In genomic region chr16:67521095-67521804, GRCh38 we compare ENCODE assay signal across 8 cellular contexts. TPM values are rescaled to one million over a fixed set of nuclear protein-coding genes. Genes with fewer than 3 reads are reported as not detected.
A peak's percentile ranks its signal among the peaks of the same experiment; 100 is the strongest.
DNase-seq lines count a peak whose midpoint lies in the region; ATAC-seq and TF ChIP-seq lines count a peak whose summit lies in the region.

No MANE protein-coding gene starts in this region.

- peak overlapping the region; percentile 69 to 79 for H3K9ac ChIP-seq in duodenal mucosa (ENCODE audit: low read depth in 1 of 2, low read length in 2 of 2)

- no peaks in the 10 kb centered on the region for H3K36me3 Mint-ChIP-seq in CD4-positive, alpha-beta T cell (ENCODE audit: low read depth)

- no peak for TF ChIP-seq POLR2A in lower leg skin (IDR thresholded peaks at IDR 0.05)

- H3K4me1 ChIP-seq in duodenal mucosa (ENCODE audit: control insufficient read depth in 1 of 2, insufficient read depth in 2 of 2, low read length in 2 of 2) = peaks cover 11 to 16% of the 10 kb centered on the region in 2 donors

- TF ChIP-seq CTCF in CD4-positive, alpha-beta T cell (IDR thresholded peaks at IDR 0.05) = peak; percentile 92
- TF ChIP-seq CTCF in lower leg skin (IDR thresholded peaks at IDR 0.05) = peak in 1 of 3 donors; percentile 80

- H3K4me3 ChIP-seq in duodenal mucosa (ENCODE audit: low read depth in 1 of 2, low read length in 2 of 2) (peak overlapping the region; percentile 77 to 86), lower leg skin (ENCODE audit: low read depth, poor library complexity, severe bottlenecking) (no peak overlapping the region)

- no peaks in the 10 kb centered on the region for H3K27me3 Mint-ChIP-seq in CD4-positive, alpha-beta T cell

- H3K4me1 Mint-ChIP-seq in CD4-positive, alpha-beta T cell (ENCODE audit: low read depth) = peaks cover 15% of the 10 kb centered on the region

- no peaks in the 10 kb centered on the region for H3K36me3 ChIP-seq in duodenal mucosa (ENCODE audit: control insufficient read depth in 1 of 2, insufficient read depth in 2 of 2, low read length in 2 of 2)

- peak overlapping the region; percentile 87 for H3K4me3 Mint-ChIP-seq in CD4-positive, alpha-beta T cell

- CTCF ChIA-PET in CD4-positive, alpha-beta T cell (lab: Charles Lee) = interaction anchor here (0.5 to 4.4 kb wide), 64 partner anchors 8 to 1833 kb away, joined by 3 to 101 read pairs (median 5); partner anchors contain the start of genes ACD, ATP6V0D1, C16orf86 and CARMIL2

- H3K9me3 ChIP-seq in CD4-positive, alpha-beta T cell (ENCODE audit: control insufficient read depth, low read length) = no peaks in the 10 kb centered on the region
- no peaks in the 10 kb centered on the region for H3K9me3 ChIP-seq in duodenal mucosa (ENCODE audit: control insufficient read depth in 1 of 2, low read length in 2 of 2)

- peak overlapping the region; percentile 90 for H3K27ac Mint-ChIP-seq in CD4-positive, alpha-beta T cell

- intact Hi-C loops in CD4-positive, alpha-beta T cell (cut with DNase I, micrococcal nuclease) = loop anchor here (1.0 to 5.0 kb wide), 11 partner anchors 26 to 706 kb away; partner anchors contain the start of genes CTCF (in 2 of the 2), AGRP (in 1 of the 2), ATP6V0D1 (in 1 of the 2) and CARMIL2 (in 1 of the 2)
- intact Hi-C loops in lower leg skin (cut with DNase I; ENCODE audit: low total_unique reads) = no loop called here

- H3K27me3 ChIP-seq in CD4-positive, alpha-beta T cell (ENCODE audit: control insufficient read depth, insufficient read depth, low read length) = no peaks in the 10 kb centered on the region
- no peaks in the 10 kb centered on the region for H3K27me3 ChIP-seq in duodenal mucosa (ENCODE audit: control insufficient read depth in 1 of 2, insufficient read depth in 2 of 2, low read length in 2 of 2)

- POLR2A ChIA-PET in CD4-positive, alpha-beta T cell (lab: Charles Lee) = interaction anchor here (0.6 to 2.2 kb wide), 19 partner anchors 9 to 414 kb away, joined by 3 to 24 read pairs (median 4); partner anchors contain the start of genes ACD, ATP6V0D1, C16orf86 and CARMIL2

- peak; percentile 90 for ATAC-seq in CD4-positive, alpha-beta T cell (ENCODE audit: poor library complexity)
- peak; percentile 67 for ATAC-seq in GM19438 (IDR thresholded peaks at IDR 0.05; ENCODE audit: low read depth, unreplicated experiment)
- peak; percentile 62 for ATAC-seq in HG03571 (IDR thresholded peaks at IDR 0.05; ENCODE audit: unreplicated experiment)

- peak overlapping the region; percentile 96 for H3K27ac ChIP-seq in CD4-positive, alpha-beta T cell (ENCODE audit: low read depth, low read length)
- peak overlapping the region; percentile 96 for H3K27ac ChIP-seq in duodenal mucosa (ENCODE audit: low read depth, low read length)

- 0 to 1% methylated on average over 23 of the region's 25 CpGs for WGBS in lower leg skin, 2 donors

- no peaks in the 10 kb centered on the region for H3K9me3 Mint-ChIP-seq in CD4-positive, alpha-beta T cell

- peak; percentile 93 to 99 (median 96) for DNase-seq in CD4-positive, alpha-beta T cell
- DNase-seq in NCI-H748 treated with DMSO at 0.1 percent for 48 hours (lab: John Stamatoyannopoulos, UW) = peak; percentile 68
- peak; percentile 100 for DNase-seq in activated CD4-positive, alpha-beta T cell treated with anti-CD3 and anti-CD28 coated beads, Interleukin-2, amount 50 U/mL, for 48 hours
- peak; percentile 96 to 99 for DNase-seq in lower leg skin (ENCODE audit: low spot score in 2 of 2)
- peak; percentile 94 to 97 for DNase-seq in stimulated activated CD4-positive, alpha-beta T cell treated with anti-CD3 and anti-CD28 coated beads, Interleukin-4, amount 100 ng/mL, for 4 hours

RNA-seq across cellular contexts. Expression of gene RIPOR1, which starts 7.4 kb away (rescaled TPM):
- total RNA-seq in CD4-positive, alpha-beta T cell = 10 to 100 TPM; 21.3 to 25.4 TPM
- total RNA-seq in lower leg skin = 10 to 100 TPM; 19.3 to 28.6 (median 23.6) TPM

RNA-seq across cellular contexts. Expression of gene AGRP, which starts 37.9 kb away (rescaled TPM):
- not detected for total RNA-seq in CD4-positive, alpha-beta T cell
- not detected for total RNA-seq in lower leg skin

RNA-seq across cellular contexts. Expression of gene ATP6V0D1, which starts 40.3 kb away (rescaled TPM):
- 10 to 100 TPM; 39.4 to 41.7 TPM for total RNA-seq in CD4-positive, alpha-beta T cell
- 100 to 1,000 TPM; 114 to 141 (median 131) TPM for total RNA-seq in lower leg skin

RNA-seq across cellular contexts. Expression of gene CTCF, which starts 41.1 kb away (rescaled TPM):
- 10 to 100 TPM; 43.8 to 46.4 TPM for total RNA-seq in CD4-positive, alpha-beta T cell
- total RNA-seq in lower leg skin = 10 to 100 TPM; 41.0 to 49.9 (median 44.2) TPM
